ENCODE assay signal across 24 cellular contexts in the genomic region with DNA sequence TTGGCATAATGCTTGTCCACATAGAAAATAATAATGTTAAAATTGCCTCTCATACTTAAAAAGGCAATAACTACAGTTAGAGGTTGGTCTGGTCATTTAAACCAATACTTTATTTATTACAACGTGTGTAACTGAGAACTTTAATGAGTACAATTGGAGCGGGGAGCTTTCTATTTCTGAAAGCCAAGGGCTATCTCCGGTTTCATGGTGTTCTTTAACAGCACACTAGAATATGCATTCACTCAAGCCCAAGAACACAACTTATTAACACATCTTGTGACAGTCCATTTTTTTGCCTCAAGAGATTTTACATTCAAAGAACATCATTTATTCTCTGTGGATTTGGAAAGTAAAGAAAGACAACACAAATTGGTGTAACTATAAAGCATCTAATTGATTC.
"Had no signal": no experiment of that assay in that cellular context is flagged by ENCODE, and none has a peak within 500 bp of the region (broad histone marks: within the 10 kb centered on the region; RNA-seq: fewer than 3 reads in every experiment).

No MANE protein-coding gene starts in this region.

- DNase-seq: activated CD4-positive, alpha-beta T cell treated with anti-CD3 and anti-CD28 coated beads, Interleukin-2, amount 10 ng/mL, durations not matched to agents 24 days and 14 days; activated CD4-positive, alpha-beta T cell treated with anti-CD3 and anti-CD28 coated beads, Interleukin-2, amount 50 U/mL, for 4 hours; activated CD8-positive, alpha-beta T cell treated with anti-CD3 and anti-CD28 coated beads, Interleukin-2, amount 10 ng/mL, durations not matched to agents 7 days and 5 days; activated gamma-delta T cell treated with Interleukin-2 at 50 U/mL for 16 hours; activated naive CD4-positive, alpha-beta T cell treated with anti-CD3 and anti-CD28 coated beads for 36 hours; activated T-cell treated with anti-CD3 and anti-CD28 coated beads, Interleukin-2, amount 50 U/mL, for 4 hours; adrenal gland; body of pancreas; cortex of kidney; NCI-H187 treated with DMSO at 0.1 percent for 48 hours; NCI-H2171; NCI-H510A treated with DMSO at 0.1 percent for 48 hours; NCI-H526 treated with DMSO at 0.1 percent for 48 hours; NCI-H82; NK-92 treated with Interleukin-12 subunit alpha and Interleukin-12 subunit beta, amount 100 ng/mL, for 24 hours; PC-3; Peyer's patch; RPMI8226; SHP77 treated with DMSO at 0.1 percent for 48 hours; SK-N-SH had no signal

- H3K9me3 ChIP-seq: adrenal gland, body of pancreas, breast epithelium, Peyer's patch, SJSA1, SK-N-SH had no signal

- H3K27ac ChIP-seq: adrenal gland, body of pancreas, breast epithelium, Peyer's patch, SJSA1 had no signal

- H3K36me3 ChIP-seq: adrenal gland, breast epithelium, Peyer's patch, SJSA1 had no signal

- ATAC-seq: activated CD8-positive, alpha-beta T cell treated with anti-CD3 and anti-CD28 coated beads, Interleukin-2, amount 10 ng/mL, durations not matched to agents 7 days and 5 days; activated naive CD4-positive, alpha-beta T cell treated with anti-CD3 and anti-CD28 coated beads, Interleukin-2, amount 50 U/mL, for 72 hours; activated T-cell treated with anti-CD3 and anti-CD28 coated beads, Interleukin-2, amount 50 U/mL, for 4 hours; body of pancreas; K562; PC-3 had no signal

- H3K4me3 ChIP-seq: adrenal gland, body of pancreas, breast epithelium, K562, Peyer's patch, SJSA1 had no signal

- H3K4me1 ChIP-seq: breast epithelium, SJSA1 had no signal

- H3K27me3 ChIP-seq: adrenal gland, body of pancreas, breast epithelium, Peyer's patch, SJSA1 had no signal
